In genomic region chr1:153956997-153957715, GRCh38 we compare ENCODE assay signal across 9 cellular contexts. TPM values are rescaled to one million over a fixed set of nuclear protein-coding genes. Genes with fewer than 3 reads are reported as not detected.
DNase-seq lines count a peak whose midpoint lies in the region; ATAC-seq, FAIRE-seq and TF ChIP-seq lines count a peak whose summit lies in the region.
"Had no signal": no experiment of that assay in that cellular context is flagged by ENCODE, and none has a peak within 500 bp of the region (broad histone marks: within the 10 kb centered on the region; RNA-seq: fewer than 3 reads in every experiment).

No MANE protein-coding gene starts in this region.

- H4K20me1 ChIP-seq in hepatocyte (ENCODE audit: insufficient read depth, poor library complexity, severe bottlenecking): peaks cover 40% of the 10 kb centered on the region

- no peak for TF ChIP-seq CTCF in hepatocyte (IDR thresholded peaks at IDR 0.05; ENCODE audit: poor library complexity)

- H3K27ac Mint-ChIP-seq in activated CD4-positive, alpha-beta memory T cell treated with anti-CD3 and anti-CD28 coated beads for 36 hours: peak overlapping the region; percentile 96

- POLR2A ChIA-PET in activated CD4-positive, alpha-beta memory T cell treated with anti-CD3 and anti-CD28 coated beads for 36 hours (lab: Charles Lee): interaction anchor here (0.8 to 4.1 kb wide), 6 partner anchors 9 to 35 kb away, joined by 3 to 23 read pairs (median 4); partner anchors contain the start of genes CREB3L4 and DENND4B

- H3K27ac ChIP-seq in hepatocyte: peak overlapping the region; percentile 92
- peak overlapping the region in 1 of 2 donors; percentile 94 for H3K27ac ChIP-seq in small intestine (ENCODE audit: low read depth in 1 of 2, low read length in 1 of 2)

- ATAC-seq in GM19324 (IDR thresholded peaks at IDR 0.05; ENCODE audit: low FRiP score, unreplicated experiment): no peak
- no peak for ATAC-seq in GM19035 (IDR thresholded peaks at IDR 0.05; ENCODE audit: unreplicated experiment)

- H3K9me2 ChIP-seq in hepatocyte (replicated peaks; ENCODE audit: insufficient read depth): no peaks in the 10 kb centered on the region

- DNase-seq in H7 (peak; percentile 31), hepatocyte (ENCODE audit: low spot score) (no peak), small intestine (no peak), globus pallidus (ENCODE audit: low spot score) (no peak), DMS53 (lab: John Stamatoyannopoulos, UW) (no peak)
- no peak for DNase-seq in activated CD4-positive, alpha-beta memory T cell treated with anti-CD3 and anti-CD28 coated beads for 36 hours
- DNase-seq: GOT3 had no signal

- intact Hi-C loops in activated CD4-positive, alpha-beta memory T cell treated with anti-CD3 and anti-CD28 coated beads for 36 hours (cut with micrococcal nuclease): loop anchor here (5.0 kb wide), 1 partner anchor 325 kb away; the partner anchor contains the start of gene CHTOP

- H2AFZ ChIP-seq in hepatocyte: peak overlapping the region; percentile 33

- H3K9me3 Mint-ChIP-seq in activated CD4-positive, alpha-beta memory T cell treated with anti-CD3 and anti-CD28 coated beads for 36 hours: no peaks in the 10 kb centered on the region

- peaks cover 30% of the 10 kb centered on the region for H3K36me3 ChIP-seq in H7 (replicated peaks; ENCODE audit: control insufficient read depth, insufficient read depth, low read length)
- no peaks in the 10 kb centered on the region for H3K36me3 ChIP-seq in hepatocyte (replicated peaks; ENCODE audit: insufficient read depth, low read depth)
- peaks cover 0 to 4% of the 10 kb centered on the region in 2 donors for H3K36me3 ChIP-seq in small intestine (ENCODE audit: control insufficient read depth in 2 of 2, insufficient read depth in 2 of 2, low read length in 2 of 2)

- H3K9me3 ChIP-seq in hepatocyte (ENCODE audit: low read depth) (no peaks in the 10 kb centered on the region), small intestine (ENCODE audit: control insufficient read depth, low read depth) (no peaks in the 10 kb centered on the region)

- H3K4me2 ChIP-seq in hepatocyte: peak overlapping the region; percentile 97

- H3K27me3 Mint-ChIP-seq in activated CD4-positive, alpha-beta memory T cell treated with anti-CD3 and anti-CD28 coated beads for 36 hours: no peaks in the 10 kb centered on the region

- 44% methylated on average over 6 of the region's 6 CpGs for WGBS in hepatocyte (ENCODE audit: low lambda C conversion rate, missing lambda C conversion rate)
- 23 to 29% (median 27%) methylated on average over 6 of the region's 6 CpGs for WGBS in small intestine, 3 donors

- peak overlapping the region; percentile 97 for H3K4me3 ChIP-seq in H7 (ENCODE audit: insufficient read depth, low read depth, low read length)
- H3K4me3 ChIP-seq in hepatocyte: peak overlapping the region; percentile 47
- H3K4me3 ChIP-seq in small intestine (ENCODE audit: low read depth in 1 of 2, low read length in 2 of 2): peak overlapping the region; percentile 64 to 90

- H3K27me3 ChIP-seq in H7 (ENCODE audit: control insufficient read depth, insufficient read depth, low read length): no peaks in the 10 kb centered on the region
- no peaks in the 10 kb centered on the region for H3K27me3 ChIP-seq in hepatocyte
- no peaks in the 10 kb centered on the region for H3K27me3 ChIP-seq in small intestine (ENCODE audit: control insufficient read depth in 2 of 2, insufficient read depth in 2 of 2, low read length in 2 of 2)

- peaks cover 72% of the 10 kb centered on the region for H3K79me2 ChIP-seq in hepatocyte

- peaks cover 36% of the 10 kb centered on the region for H3K36me3 Mint-ChIP-seq in activated CD4-positive, alpha-beta memory T cell treated with anti-CD3 and anti-CD28 coated beads for 36 hours

- FAIRE-seq in small intestine (lab: Jason Lieb, UNC): no peak

- H3K4me3 Mint-ChIP-seq in activated CD4-positive, alpha-beta memory T cell treated with anti-CD3 and anti-CD28 coated beads for 36 hours: peak overlapping the region; percentile 97

- H3K4me1 ChIP-seq in hepatocyte (ENCODE audit: insufficient read depth) (peaks cover 28% of the 10 kb centered on the region), small intestine (ENCODE audit: control insufficient read depth in 2 of 2, insufficient read depth in 1 of 2, low read depth in 1 of 2, low read length in 1 of 2) (peaks cover 1 to 15% of the 10 kb centered on the region in 2 donors)

- CTCF ChIA-PET in activated CD4-positive, alpha-beta memory T cell treated with anti-CD3 and anti-CD28 coated beads for 36 hours (lab: Charles Lee): interaction anchor here (0.9 to 2.4 kb wide), 6 partner anchors 11 to 323 kb away, joined by 3 to 31 read pairs (median 4); partner anchors contain the start of genes CHTOP, DENND4B, JTB and RAB13

- H3K4me1 Mint-ChIP-seq in activated CD4-positive, alpha-beta memory T cell treated with anti-CD3 and anti-CD28 coated beads for 36 hours (ENCODE audit: low read depth): peaks cover 46% of the 10 kb centered on the region

RNA-seq across cellular contexts. Expression of gene CRTC2, which starts 1.3 kb away (rescaled TPM):
- 17.1 and 22.4 TPM in 2 replicates for total RNA-seq in H7 (2014; rRNA removed; shearing (Covaris generic))
- total RNA-seq in activated CD4-positive, alpha-beta memory T cell treated with anti-CD3 and anti-CD28 coated beads for 36 hours: 10 to 100 TPM; 60.8 to 78.0 TPM
- 7.6 and 10.5 TPM in 2 replicates for total RNA-seq in hepatocyte
- 27.1 and 28.0 TPM in 2 replicates for polyA plus RNA-seq in hepatocyte
- polyA plus RNA-seq in small intestine: 10 to 100 TPM; 21.7 to 49.4 (median 32.7) TPM

RNA-seq across cellular contexts. Expression of gene SLC39A1, which starts 6.2 kb away (rescaled TPM):
- 310 and 377 TPM in 2 replicates for total RNA-seq in H7 (2014; rRNA removed; shearing (Covaris generic))
- total RNA-seq in activated CD4-positive, alpha-beta memory T cell treated with anti-CD3 and anti-CD28 coated beads for 36 hours: 10 to 100 TPM; 67.0 to 68.7 TPM
- total RNA-seq in hepatocyte: 141 and 158 TPM in 2 replicates
- polyA plus RNA-seq in hepatocyte (163 and 174 TPM in 2 replicates), small intestine (10 to 100 TPM; 23.7 to 89.9 (median 40.8) TPM)

RNA-seq across cellular contexts. Expression of gene CREB3L4, which starts 10.5 kb away (rescaled TPM):
- 58.2 and 81.2 TPM in 2 replicates for total RNA-seq in H7 (2014; rRNA removed; shearing (Covaris generic))
- 1 to 10 TPM; 8.5 to 8.7 TPM for total RNA-seq in activated CD4-positive, alpha-beta memory T cell treated with anti-CD3 and anti-CD28 coated beads for 36 hours
- total RNA-seq in hepatocyte: 10.9 and 15.1 TPM in 2 replicates
- polyA plus RNA-seq in hepatocyte (8.6 and 16.6 TPM in 2 replicates), small intestine (10 to 100 TPM in 1 of 3 donors, 1 to 10 TPM in 2; 5.8 to 16.9 (median 6.5) TPM)

RNA-seq across cellular contexts. Expression of gene DENND4B, which starts 10.6 kb away (rescaled TPM):
- 41.9 and 57.0 TPM in 2 replicates for total RNA-seq in H7 (2014; rRNA removed; shearing (Covaris generic))
- 100 to 1,000 TPM in 1 of 2 experiments, 10 to 100 TPM in 1; 98.1 to 108 TPM for total RNA-seq in activated CD4-positive, alpha-beta memory T cell treated with anti-CD3 and anti-CD28 coated beads for 36 hours
- 8.8 and 15.4 TPM in 2 replicates for total RNA-seq in hepatocyte
- polyA plus RNA-seq in hepatocyte (22.3 and 30.6 TPM in 2 replicates), small intestine (10 to 100 TPM; 18.9 to 20.9 (median 19.7) TPM)

RNA-seq across cellular contexts. Expression of gene JTB, which starts 20.3 kb away (rescaled TPM):
- total RNA-seq in H7 (2014; rRNA removed; shearing (Covaris generic)): 202 and 232 TPM in 2 replicates
- total RNA-seq in activated CD4-positive, alpha-beta memory T cell treated with anti-CD3 and anti-CD28 coated beads for 36 hours: 100 to 1,000 TPM; 134 to 136 TPM
- total RNA-seq in hepatocyte: 213 and 240 TPM in 2 replicates
- polyA plus RNA-seq in hepatocyte: 215 and 217 TPM in 2 replicates
- polyA plus RNA-seq in small intestine: 100 to 1,000 TPM; 230 to 307 (median 244) TPM

Comparison
In these comparisons a context has a peak if more than half of its experiments do, and no peak if none do; other contexts are left out.
1. H3K4me3 ChIP-seq: peak in every context shown above with its lines; median percentile 97 in H7; 77 in small intestine; 47 in hepatocyte.